ENCODE assay signal across 8 cellular contexts in genomic region chr12:104136577-104136976, GRCh38. TPM values are rescaled to one million over a fixed set of nuclear protein-coding genes. Genes with fewer than 3 reads are reported as not detected.
DNase-seq lines count a peak whose midpoint lies in the region; TF ChIP-seq lines count a peak whose summit lies in the region.

No MANE protein-coding gene starts in this region.

- DNase-seq in Karpas-422 (peak; percentile 69), coronary artery (ENCODE audit: low spot score) (no peak), NCI-H1436 (lab: John Stamatoyannopoulos, UW) (no peak), 8988T (no peak), posterior cingulate gyrus (no peak), dedifferentiated amniotic fluid mesenchymal stem cell (ENCODE audit: extremely low spot score) (no peak)

- H3K4me1 ChIP-seq in BLaER1 treated with 17β-estradiol and CSF1 and Interleukin-3, amounts not matched to agents 10 nM and 100 nM = peaks cover 34 to 48% (median 40%) of the 10 kb centered on the region in 10 experiments
- peaks cover 41% of the 10 kb centered on the region for H3K4me1 ChIP-seq in Karpas-422 (ENCODE audit: low read length)

- no peak for TF ChIP-seq EP300 in neural cell (conservative IDR thresholded peaks at IDR 0.05; ENCODE audit: poor library complexity, severe bottlenecking)

- peaks cover 6% of the 10 kb centered on the region for H3F3A ChIP-seq in neural cell (ENCODE audit: insufficient read depth, low read length, poor library complexity, severe bottlenecking)

- H3K9ac ChIP-seq in BLaER1 treated with 17β-estradiol and CSF1 and Interleukin-3, amounts not matched to agents 10 nM and 100 nM = peak overlapping the region; percentile 96 to 100 (median 99); a peak in 21 of 22 replicates
- H3K9ac ChIP-seq in Karpas-422 (ENCODE audit: low read length) (peak overlapping the region; percentile 90), neural cell (ENCODE audit: low read length) (peak overlapping the region; percentile 93)

- H3K9me2 ChIP-seq in Karpas-422 (replicated peaks; ENCODE audit: insufficient read depth, low read length) = no peaks in the 10 kb centered on the region
- H3K9me2 ChIP-seq in neural cell (ENCODE audit: insufficient read depth, low read length) = no peaks in the 10 kb centered on the region

- H3K36me3 ChIP-seq in BLaER1 treated with 17β-estradiol and CSF1 and Interleukin-3, amounts not matched to agents 10 nM and 100 nM = peaks cover 16 to 36% (median 30%) of the 10 kb centered on the region in 11 experiments; a peak in 21 of 22 replicates
- H3K36me3 ChIP-seq in Karpas-422 (ENCODE audit: insufficient read depth, low read length) (peaks cover 14% of the 10 kb centered on the region; the same call in 1 of the 2 replicates), neural cell (ENCODE audit: insufficient read depth, low read length) (peaks cover 3% of the 10 kb centered on the region)

- H3K9me3 ChIP-seq in BLaER1 treated with 17β-estradiol and CSF1 and Interleukin-3, amounts not matched to agents 10 nM and 100 nM (replicated peaks in 1 of 11) = no peaks in the 10 kb centered on the region
- H3K9me3 ChIP-seq in Karpas-422 (ENCODE audit: low read length) = no peaks in the 10 kb centered on the region
- H3K9me3 ChIP-seq in neural cell (ENCODE audit: low read length) = no peaks in the 10 kb centered on the region

- no peak for TF ChIP-seq RAD21 in neural cell (conservative IDR thresholded peaks at IDR 0.05)

- TF ChIP-seq CTCF in coronary artery (IDR thresholded peaks at IDR 0.05) (no peak), neural cell (IDR thresholded peaks at IDR 0.05; ENCODE audit: poor library complexity, severe bottlenecking) (no peak)

- H3K4me3 ChIP-seq in BLaER1 treated with 17β-estradiol and CSF1 and Interleukin-3, amounts not matched to agents 10 nM and 100 nM = peak overlapping the region; percentile 82 to 97 (median 86)
- H3K4me3 ChIP-seq in Karpas-422 (ENCODE audit: low read length) = peak overlapping the region; percentile 92
- peak overlapping the region; percentile 94 for H3K4me3 ChIP-seq in coronary artery
- peak overlapping the region; percentile 83 for H3K4me3 ChIP-seq in neural cell (ENCODE audit: low read length)

- H2AFZ ChIP-seq in Karpas-422 (ENCODE audit: low read length) (no peak overlapping the region), neural cell (ENCODE audit: low read depth, low read length) (no peak overlapping the region)

- H3K27ac ChIP-seq in BLaER1 treated with 17β-estradiol and CSF1 and Interleukin-3, amounts not matched to agents 10 nM and 100 nM = peak overlapping the region in 10 of 11 experiments; percentile 95 to 100 (median 99); a peak in 21 of 22 replicates
- peak overlapping the region; percentile 75 for H3K27ac ChIP-seq in Karpas-422 (ENCODE audit: low read length)
- H3K27ac ChIP-seq in coronary artery = peak overlapping the region; percentile 92 to 98
- H3K27ac ChIP-seq in neural cell (ENCODE audit: low read length) = peak overlapping the region; percentile 96

- peak overlapping the region; percentile 79 to 93 (median 87) for H3K4me2 ChIP-seq in BLaER1 treated with 17β-estradiol and CSF1 and Interleukin-3, amounts not matched to agents 10 nM and 100 nM
- peak overlapping the region; percentile 83 for H3K4me2 ChIP-seq in Karpas-422 (ENCODE audit: low read depth, low read length, poor library complexity, severe bottlenecking)
- peak overlapping the region; percentile 66 for H3K4me2 ChIP-seq in neural cell (ENCODE audit: low read length)

- H3K79me2 ChIP-seq in Karpas-422 (ENCODE audit: low read length) (peaks cover 58% of the 10 kb centered on the region), neural cell (replicated peaks; ENCODE audit: insufficient read depth, low read length) (peaks cover 27% of the 10 kb centered on the region)

- H4K20me1 ChIP-seq in BLaER1 treated with 17β-estradiol and CSF1 and Interleukin-3, amounts not matched to agents 10 nM and 100 nM = peaks cover 0 to 5% (median 0%) of the 10 kb centered on the region in 11 experiments; a peak in 2 of 22 replicates
- no peaks in the 10 kb centered on the region for H4K20me1 ChIP-seq in Karpas-422 (ENCODE audit: insufficient read depth, low read depth, low read length)
- H4K20me1 ChIP-seq in neural cell (ENCODE audit: insufficient read depth) = no peaks in the 10 kb centered on the region

- no peaks in the 10 kb centered on the region for H3K27me3 ChIP-seq in BLaER1 treated with 17β-estradiol and CSF1 and Interleukin-3, amounts not matched to agents 10 nM and 100 nM
- H3K27me3 ChIP-seq in Karpas-422 (ENCODE audit: low read length) (no peaks in the 10 kb centered on the region), neural cell (ENCODE audit: insufficient read depth, low read depth, low read length) (no peaks in the 10 kb centered on the region)

- intact Hi-C loops in posterior cingulate gyrus (cut with DNase I) = loop anchor here (5.0 to 10.0 kb wide), 2 partner anchors 151 to 172 kb away; partner anchors contain the start of gene TDG

TF ChIP-seq in neural cell, 6 proteins besides CTCF, POLR2A, EP300 and RAD21:
- TF ChIP-seq, protein P1, sequence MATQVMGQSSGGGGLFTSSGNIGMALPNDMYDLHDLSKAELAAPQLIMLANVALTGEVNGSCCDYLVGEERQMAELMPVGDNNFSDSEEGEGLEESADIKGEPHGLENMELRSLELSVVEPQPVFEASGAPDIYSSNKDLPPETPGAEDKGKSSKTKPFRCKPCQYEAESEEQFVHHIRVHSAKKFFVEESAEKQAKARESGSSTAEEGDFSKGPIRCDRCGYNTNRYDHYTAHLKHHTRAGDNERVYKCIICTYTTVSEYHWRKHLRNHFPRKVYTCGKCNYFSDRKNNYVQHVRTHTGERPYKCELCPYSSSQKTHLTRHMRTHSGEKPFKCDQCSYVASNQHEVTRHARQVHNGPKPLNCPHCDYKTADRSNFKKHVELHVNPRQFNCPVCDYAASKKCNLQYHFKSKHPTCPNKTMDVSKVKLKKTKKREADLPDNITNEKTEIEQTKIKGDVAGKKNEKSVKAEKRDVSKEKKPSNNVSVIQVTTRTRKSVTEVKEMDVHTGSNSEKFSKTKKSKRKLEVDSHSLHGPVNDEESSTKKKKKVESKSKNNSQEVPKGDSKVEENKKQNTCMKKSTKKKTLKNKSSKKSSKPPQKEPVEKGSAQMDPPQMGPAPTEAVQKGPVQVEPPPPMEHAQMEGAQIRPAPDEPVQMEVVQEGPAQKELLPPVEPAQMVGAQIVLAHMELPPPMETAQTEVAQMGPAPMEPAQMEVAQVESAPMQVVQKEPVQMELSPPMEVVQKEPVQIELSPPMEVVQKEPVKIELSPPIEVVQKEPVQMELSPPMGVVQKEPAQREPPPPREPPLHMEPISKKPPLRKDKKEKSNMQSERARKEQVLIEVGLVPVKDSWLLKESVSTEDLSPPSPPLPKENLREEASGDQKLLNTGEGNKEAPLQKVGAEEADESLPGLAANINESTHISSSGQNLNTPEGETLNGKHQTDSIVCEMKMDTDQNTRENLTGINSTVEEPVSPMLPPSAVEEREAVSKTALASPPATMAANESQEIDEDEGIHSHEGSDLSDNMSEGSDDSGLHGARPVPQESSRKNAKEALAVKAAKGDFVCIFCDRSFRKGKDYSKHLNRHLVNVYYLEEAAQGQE (IDR thresholded peaks at IDR 0.05; ENCODE audit: borderline replicate concordance) = no peak

RNA-seq across cellular contexts. Expression of gene NFYB, which starts 1.4 kb away (rescaled TPM):
- 15.5 and 27.0 TPM in 2 replicates for total RNA-seq in Karpas-422 (2014; rRNA removed; shearing (Covaris generic); ENCODE audit: low replicate concordance)
- polyA plus RNA-seq in neural cell = 56.6 and 60.8 TPM in 2 replicates
- 39.4 and 49.4 TPM in 2 replicates for polyA minus RNA-seq in neural cell
